ENCODE assay signal across 9 cellular contexts in the genomic region with DNA sequence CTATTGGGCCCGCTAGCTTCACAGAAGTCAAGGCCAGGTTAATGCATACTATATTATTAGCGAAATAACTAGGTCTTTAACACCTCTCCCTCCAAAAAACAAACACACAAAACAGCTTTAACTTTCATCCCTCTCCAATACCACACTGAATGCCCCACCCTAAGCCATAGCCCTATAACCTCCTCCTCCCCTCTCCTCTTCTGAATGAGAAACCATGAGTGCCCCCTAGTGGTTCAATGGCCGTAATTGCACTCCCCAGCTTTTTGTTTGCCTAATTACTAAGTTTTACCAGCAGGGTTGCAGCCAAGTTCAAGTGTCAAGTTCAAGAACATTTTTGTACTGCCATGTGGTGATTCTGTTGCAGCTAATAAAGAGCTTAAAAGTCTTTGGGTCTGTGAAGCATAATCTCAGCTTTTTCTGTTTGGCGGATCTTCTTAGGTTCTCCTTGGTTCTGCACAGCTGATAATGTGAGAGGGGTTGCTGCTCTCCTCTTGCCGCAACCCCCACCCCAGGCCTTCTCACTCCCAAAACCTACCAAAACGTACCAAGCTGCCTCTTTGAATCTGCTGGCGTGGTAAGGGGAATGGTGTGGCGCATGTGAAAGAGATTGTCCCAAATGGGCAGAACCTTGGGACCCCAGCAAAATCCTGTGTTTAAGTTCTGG. TPM values are rescaled to one million over a fixed set of nuclear protein-coding genes. Genes with fewer than 3 reads are reported as not detected.
A peak's percentile ranks its signal among the peaks of the same experiment; 100 is the strongest.
DNase-seq lines count a peak whose midpoint lies in the region; ATAC-seq and TF ChIP-seq lines count a peak whose summit lies in the region.
"Had no signal": no experiment of that assay in that cellular context is flagged by ENCODE, and none has a peak within 500 bp of the region (broad histone marks: within the 10 kb centered on the region; RNA-seq: fewer than 3 reads in every experiment).

No MANE protein-coding gene starts in this region.

- POLR2A ChIA-PET in Panc1 (lab: Charles Lee), result interaction anchor here (0.6 kb wide), 1 partner anchor 23 kb away, joined by 5 read pairs; no protein-coding TSS in a partner anchor

- no peaks in the 10 kb centered on the region for H3K9me3 Mint-ChIP-seq in activated T-cell treated with anti-CD3 and anti-CD28 coated beads, Interleukin-2, amount 50 U/mL, for 24 hours
- H3K9me3 Mint-ChIP-seq in neural progenitor cell, result peaks cover 6% of the 10 kb centered on the region
- H3K9me3 Mint-ChIP-seq: activated naive CD4-positive, alpha-beta T cell treated with anti-CD3 and anti-CD28 coated beads, Interleukin-2, amount 50 U/mL, for 24 hours had no signal

- no peaks in the 10 kb centered on the region for H3K36me3 Mint-ChIP-seq in activated T-cell treated with anti-CD3 and anti-CD28 coated beads, Interleukin-2, amount 50 U/mL, for 24 hours (ENCODE audit: low read depth)
- no peaks in the 10 kb centered on the region for H3K36me3 Mint-ChIP-seq in neural progenitor cell
- H3K36me3 Mint-ChIP-seq: activated naive CD4-positive, alpha-beta T cell treated with anti-CD3 and anti-CD28 coated beads, Interleukin-2, amount 50 U/mL, for 24 hours had no signal

- H3K9me3 ChIP-seq in Panc1 (ENCODE audit: control insufficient read depth, insufficient read depth, low read depth, low read length) (no peaks in the 10 kb centered on the region), fibroblast of lung (ENCODE audit: control insufficient read depth, insufficient read depth, low read depth, low read length) (no peaks in the 10 kb centered on the region), neural progenitor cell (ENCODE audit: low read depth) (no peaks in the 10 kb centered on the region)

- H3K4me1 ChIP-seq in Panc1 (ENCODE audit: control insufficient read depth, insufficient read depth, low read length), result peaks cover 7% of the 10 kb centered on the region; the same call in 1 of the 2 replicates
- H3K4me1 ChIP-seq in fibroblast of lung (ENCODE audit: control insufficient read depth, extremely low read depth, insufficient read depth, low read length), result peaks cover 16% of the 10 kb centered on the region
- no peaks in the 10 kb centered on the region for H3K4me1 ChIP-seq in neural progenitor cell

- H3K79me2 ChIP-seq in fibroblast of lung (ENCODE audit: control insufficient read depth, insufficient read depth, low read length) (no peaks in the 10 kb centered on the region), neural progenitor cell (ENCODE audit: low read depth) (no peaks in the 10 kb centered on the region)

- peak; percentile 71 for DNase-seq in COR-L47 (lab: John Stamatoyannopoulos, UW)
- DNase-seq in Kasumi-1 (lab: John Stamatoyannopoulos, UW), result peak; percentile 90 to 91
- peak; percentile 73 for DNase-seq in Panc1 (ENCODE audit: low read depth, low spot score)
- DNase-seq in activated T-cell treated with anti-CD3 and anti-CD28 coated beads, Interleukin-2, amount 50 U/mL, for 24 hours, result peak; percentile 68
- peak; percentile 71 to 90 for DNase-seq in fibroblast of lung (ENCODE audit: low read depth in 2 of 2)
- peak; percentile 80 for DNase-seq in neural progenitor cell (ENCODE audit: low spot score)
- peak in 45 of 49 donors; percentile 1 to 73 (median 47) for DNase-seq in substantia nigra (lab: John Stamatoyannopoulos, UW)

- no peak overlapping the region for H3K4me3 Mint-ChIP-seq in activated T-cell treated with anti-CD3 and anti-CD28 coated beads, Interleukin-2, amount 50 U/mL, for 24 hours
- no peak overlapping the region for H3K4me3 Mint-ChIP-seq in neural progenitor cell
- H3K4me3 Mint-ChIP-seq: activated naive CD4-positive, alpha-beta T cell treated with anti-CD3 and anti-CD28 coated beads, Interleukin-2, amount 50 U/mL, for 24 hours had no signal

- intact Hi-C loops in Panc1 (cut with micrococcal nuclease; ENCODE audit: unreplicated experiment), result loop anchor here (1.0 to 2.0 kb wide), 2 partner anchors 398 to 501 kb away; no protein-coding TSS in a partner anchor

- H3K4me1 Mint-ChIP-seq in activated T-cell treated with anti-CD3 and anti-CD28 coated beads, Interleukin-2, amount 50 U/mL, for 24 hours (ENCODE audit: low read depth), result peaks cover 1% of the 10 kb centered on the region
- H3K4me1 Mint-ChIP-seq in neural progenitor cell, result peaks cover 11% of the 10 kb centered on the region
- H3K4me1 Mint-ChIP-seq: activated naive CD4-positive, alpha-beta T cell treated with anti-CD3 and anti-CD28 coated beads, Interleukin-2, amount 50 U/mL, for 24 hours had no signal

- H3K9ac ChIP-seq in fibroblast of lung (ENCODE audit: insufficient read depth, low read length) (no peak overlapping the region), neural progenitor cell (no peak overlapping the region)

- H3K27me3 Mint-ChIP-seq in activated T-cell treated with anti-CD3 and anti-CD28 coated beads, Interleukin-2, amount 50 U/mL, for 24 hours, result no peaks in the 10 kb centered on the region
- peaks cover 21% of the 10 kb centered on the region for H3K27me3 Mint-ChIP-seq in neural progenitor cell (ENCODE audit: insufficient read depth, low read depth)
- H3K27me3 Mint-ChIP-seq: activated naive CD4-positive, alpha-beta T cell treated with anti-CD3 and anti-CD28 coated beads, Interleukin-2, amount 50 U/mL, for 24 hours had no signal

- H3K27ac ChIP-seq in Panc1 (ENCODE audit: low read length), result no peak overlapping the region
- H3K27ac ChIP-seq in fibroblast of lung (ENCODE audit: insufficient read depth, low read length), result peak overlapping the region; percentile 56
- no peak overlapping the region for H3K27ac ChIP-seq in neural progenitor cell
- H3K27ac ChIP-seq in substantia nigra (ENCODE audit: low read depth, low read length, poor library complexity, severe bottlenecking), result no peak overlapping the region

- H2AFZ ChIP-seq in fibroblast of lung (ENCODE audit: low read length) (no peak overlapping the region), neural progenitor cell (replicated peaks) (no peak overlapping the region)

- H3K36me3 ChIP-seq in Panc1 (ENCODE audit: control insufficient read depth, insufficient read depth, low read length), result no peaks in the 10 kb centered on the region
- no peaks in the 10 kb centered on the region for H3K36me3 ChIP-seq in fibroblast of lung (ENCODE audit: control insufficient read depth, insufficient read depth, low read length)
- H3K36me3 ChIP-seq in neural progenitor cell, result no peaks in the 10 kb centered on the region

- H3F3A ChIP-seq in neural progenitor cell (ENCODE audit: low read depth), result no peaks in the 10 kb centered on the region

- H3K27ac Mint-ChIP-seq in activated T-cell treated with anti-CD3 and anti-CD28 coated beads, Interleukin-2, amount 50 U/mL, for 24 hours, result no peak overlapping the region
- H3K27ac Mint-ChIP-seq in neural progenitor cell, result no peak overlapping the region
- H3K27ac Mint-ChIP-seq: activated naive CD4-positive, alpha-beta T cell treated with anti-CD3 and anti-CD28 coated beads, Interleukin-2, amount 50 U/mL, for 24 hours had no signal

- H3K4me2 ChIP-seq in fibroblast of lung (ENCODE audit: extremely low read depth, insufficient read depth, low read length) (no peak overlapping the region), neural progenitor cell (no peak overlapping the region)

- ATAC-seq in GM21526 (IDR thresholded peaks at IDR 0.05; ENCODE audit: low FRiP score, unreplicated experiment) (peak; percentile 84), Panc1 (peak; percentile 82)

- no TSS peak for BruUV-seq in Panc1 (replicated peaks; lab: Mats Ljungman, UMichigan)

- in situ Hi-C loops in Panc1 (cut with HindIII; ENCODE audit: low pct_unique_long_range_greater_than_20kb, low sequenced_read_pairs), result no loop called here

- H3K27me3 ChIP-seq in Panc1 (ENCODE audit: control insufficient read depth, insufficient read depth, low read length) (no peaks in the 10 kb centered on the region), fibroblast of lung (ENCODE audit: control insufficient read depth, insufficient read depth, low read length) (no peaks in the 10 kb centered on the region), neural progenitor cell (peaks cover 23% of the 10 kb centered on the region)

- H4K20me1 ChIP-seq in fibroblast of lung (ENCODE audit: control insufficient read depth, extremely low read depth, insufficient read depth, low read length) (no peaks in the 10 kb centered on the region), neural progenitor cell (ENCODE audit: low read depth) (no peaks in the 10 kb centered on the region)

- CTCF ChIA-PET in Panc1 (lab: Charles Lee), result interaction anchor here (0.6 to 5.7 kb wide), 6 partner anchors 26 to 401 kb away, joined by 3 to 52 read pairs (median 8); no protein-coding TSS in a partner anchor

- TF ChIP-seq CTCF in Panc1 (IDR thresholded peaks at IDR 0.05) (peak; percentile 95), fibroblast of lung (conservative IDR thresholded peaks at IDR 0.05 in 1 of 2, IDR thresholded peaks at IDR 0.05 in 1 of 2; ENCODE audit: low read depth in 1 of 2, low read length in 2 of 2) (peak; percentile 94 to 97), neural progenitor cell (IDR thresholded peaks at IDR 0.05) (peak; percentile 98)

- no peak overlapping the region for H3K4me3 ChIP-seq in Panc1 (ENCODE audit: low read depth in 2 of 2, low read length in 2 of 2)
- H3K4me3 ChIP-seq in fibroblast of lung (replicated peaks in 1 of 4; ENCODE audit: control extremely low read depth in 1 of 4, insufficient read depth in 1 of 4, low read depth in 3 of 4, low read length in 4 of 4), result no peak overlapping the region
- H3K4me3 ChIP-seq in neural progenitor cell, result no peak overlapping the region

RNA-seq across cellular contexts. Expression of a gene that starts 57.9 kb away (rescaled TPM):
- total RNA-seq in Panc1 (2021; ENCODE audit: unreplicated experiment) (35.2 TPM), fibroblast of lung (71.2 and 88.6 TPM in 2 replicates), neural progenitor cell (ENCODE audit: low replicate concordance) (84.3 and 107 TPM in 2 replicates)
- polyA plus RNA-seq in Panc1 (2012; ENCODE audit: insufficient read length), result 17.5 TPM
- 241 and 289 TPM in 2 replicates for polyA plus RNA-seq in fibroblast of lung
- 255 and 256 TPM in 2 replicates for polyA plus RNA-seq in fibroblast of lung (2012)
- 0.63 TPM in 1 of 2 replicates, not detected in the other for polyA minus RNA-seq in fibroblast of lung (ENCODE audit: low replicate concordance)
